Comparison of ENCODE assay signal across 7 cellular contexts in genomic region chr7:82455295-82455694, GRCh38. TPM values are rescaled to one million over a fixed set of nuclear protein-coding genes. Genes with fewer than 3 reads are reported as not detected.
"Had no signal": no experiment of that assay in that cellular context is flagged by ENCODE, and none has a peak within 500 bp of the region (broad histone marks: within the 10 kb centered on the region; RNA-seq: fewer than 3 reads in every experiment).

No MANE protein-coding gene starts in this region.

- H3K27me3 Mint-ChIP-seq: IgD-negative memory B cell had no signal

- H3K4me3 Mint-ChIP-seq: IgD-negative memory B cell had no signal

- H3K4me1 Mint-ChIP-seq: IgD-negative memory B cell had no signal

- H3K27ac Mint-ChIP-seq: IgD-negative memory B cell had no signal

- H3K4me3 ChIP-seq: K562 had no signal

- H3K27ac ChIP-seq: HL-60 had no signal

- H3K36me3 Mint-ChIP-seq: IgD-negative memory B cell had no signal

- DNase-seq: IMR-90, KBM-7 had no signal

- ATAC-seq: HepG2, K562 had no signal

RNA-seq across cellular contexts. Expression of gene CACNA2D1, which starts 11.7 kb away (rescaled TPM):
- total RNA-seq: HepG2, HT-29 had no signal
- polyA plus RNA-seq: HepG2, IgD-negative memory B cell, K562 had no signal
